ENCODE assay signal across 7 cellular contexts in genomic region chr6:118894425-118895240, GRCh38. TPM values are rescaled to one million over a fixed set of nuclear protein-coding genes. Genes with fewer than 3 reads are reported as not detected.
A peak's percentile ranks its signal among the peaks of the same experiment; 100 is the strongest.
DNase-seq lines count a peak whose midpoint lies in the region; ATAC-seq and TF ChIP-seq lines count a peak whose summit lies in the region.

No MANE protein-coding gene starts in this region.

- peak overlapping the region; percentile 90 for H3K4me3 Mint-ChIP-seq in activated CD4-positive, alpha-beta T cell treated with anti-CD3 and anti-CD28 coated beads, Interleukin-2, amount 10 ng/mL, durations not matched to agents 24 days and 14 days
- peak overlapping the region; percentile 88 for H3K4me3 Mint-ChIP-seq in dendritic cell treated with granulocyte-macrophage colony-stimulating factor and Interleukin-4, amounts not matched to agents 40 ng/mL and 50 ng/mL, for 4 days

- peaks cover 3 to 19% (median 5%) of the 10 kb centered on the region in 4 donors for H3K4me1 ChIP-seq in liver (ENCODE audit: control insufficient read depth in 4 of 4, insufficient read depth in 4 of 4, low read length in 3 of 4)

- TF ChIP-seq POLR2A in GM18505 (IDR thresholded peaks at IDR 0.05; ENCODE audit: borderline replicate concordance, extremely low read depth, insufficient read depth, insufficient read length) = peak; percentile 80

- peak overlapping the region; percentile 75 to 84 for H3K9ac ChIP-seq in liver (ENCODE audit: low read depth in 1 of 2, low read length in 2 of 2)

- no peaks in the 10 kb centered on the region for H3K27me3 Mint-ChIP-seq in activated CD4-positive, alpha-beta T cell treated with anti-CD3 and anti-CD28 coated beads, Interleukin-2, amount 10 ng/mL, durations not matched to agents 24 days and 14 days
- no peaks in the 10 kb centered on the region for H3K27me3 Mint-ChIP-seq in dendritic cell treated with granulocyte-macrophage colony-stimulating factor and Interleukin-4, amounts not matched to agents 40 ng/mL and 50 ng/mL, for 4 days

- H3K9me3 Mint-ChIP-seq in activated CD4-positive, alpha-beta T cell treated with anti-CD3 and anti-CD28 coated beads, Interleukin-2, amount 10 ng/mL, durations not matched to agents 24 days and 14 days = no peaks in the 10 kb centered on the region
- H3K9me3 Mint-ChIP-seq in dendritic cell treated with granulocyte-macrophage colony-stimulating factor and Interleukin-4, amounts not matched to agents 40 ng/mL and 50 ng/mL, for 4 days = no peaks in the 10 kb centered on the region

- intact Hi-C loops in activated CD4-positive, alpha-beta T cell treated with anti-CD3 and anti-CD28 coated beads, Interleukin-2, amount 10 ng/mL, durations not matched to agents 24 days and 14 days (cut with micrococcal nuclease) = loop anchor here (1.0 to 10.0 kb wide), 10 partner anchors 40 to 1220 kb away; partner anchors contain the start of genes CEP85L, MAN1A1 and NUS1
- intact Hi-C loops in dendritic cell treated with granulocyte-macrophage colony-stimulating factor and Interleukin-4, amounts not matched to agents 40 ng/mL and 50 ng/mL, for 4 days (cut with micrococcal nuclease) = loop anchor here (1.0 to 5.0 kb wide), 3 partner anchors 41 to 453 kb away; partner anchors contain the start of genes CEP85L, MAN1A1 and MCM9

- H3K27ac ChIP-seq in liver (ENCODE audit: low read depth in 1 of 2, low read length in 2 of 2) = peak overlapping the region; percentile 90 to 94

- H3K9me3 ChIP-seq in liver (ENCODE audit: control insufficient read depth in 4 of 4, low read length in 3 of 4) = no peaks in the 10 kb centered on the region

- H3K36me3 ChIP-seq in liver (ENCODE audit: control insufficient read depth in 4 of 4, insufficient read depth in 3 of 4, low read depth in 1 of 4, low read length in 3 of 4) = peaks cover 0 to 2% (median 0%) of the 10 kb centered on the region in 4 donors

- ATAC-seq in GM18505 (IDR thresholded peaks at IDR 0.05; ENCODE audit: unreplicated experiment) = peak; percentile 37
- ATAC-seq in HG02678 (IDR thresholded peaks at IDR 0.05; ENCODE audit: unreplicated experiment) = peak; percentile 39

- no peak for TF ChIP-seq RAD21 in liver (IDR thresholded peaks at IDR 0.05)

- H3K4me3 ChIP-seq in liver (ENCODE audit: low read depth in 1 of 3, low read length in 3 of 3) = peak overlapping the region; percentile 85 to 94 (median 93)

- no peaks in the 10 kb centered on the region for H3K27me3 ChIP-seq in liver (ENCODE audit: control insufficient read depth in 4 of 4, insufficient read depth in 4 of 4, low read length in 3 of 4)

- peaks cover 48% of the 10 kb centered on the region for H3K4me1 Mint-ChIP-seq in activated CD4-positive, alpha-beta T cell treated with anti-CD3 and anti-CD28 coated beads, Interleukin-2, amount 10 ng/mL, durations not matched to agents 24 days and 14 days
- peaks cover 44% of the 10 kb centered on the region for H3K4me1 Mint-ChIP-seq in dendritic cell treated with granulocyte-macrophage colony-stimulating factor and Interleukin-4, amounts not matched to agents 40 ng/mL and 50 ng/mL, for 4 days (ENCODE audit: low read depth)

- whole genome bisulfite sequencing in liver = under 1% methylated on average over 99 of the region's 99 CpGs

- peaks cover 24% of the 10 kb centered on the region for H3K36me3 Mint-ChIP-seq in activated CD4-positive, alpha-beta T cell treated with anti-CD3 and anti-CD28 coated beads, Interleukin-2, amount 10 ng/mL, durations not matched to agents 24 days and 14 days (ENCODE audit: low read depth)
- H3K36me3 Mint-ChIP-seq in dendritic cell treated with granulocyte-macrophage colony-stimulating factor and Interleukin-4, amounts not matched to agents 40 ng/mL and 50 ng/mL, for 4 days (ENCODE audit: low read depth) = peaks cover 30% of the 10 kb centered on the region

- DNase-seq in NCI-H1105 treated with DMSO at 0.1 percent for 48 hours (lab: John Stamatoyannopoulos, UW) = peak; percentile 65
- DNase-seq in activated CD4-positive, alpha-beta T cell treated with anti-CD3 and anti-CD28 coated beads, Interleukin-2, amount 10 ng/mL, durations not matched to agents 24 days and 14 days = peak; percentile 91
- DNase-seq in stimulated activated CD4-positive, alpha-beta T cell treated with anti-CD3 and anti-CD28 coated beads, Interleukin-4, amount 100 ng/mL, for 4 hours = peak; percentile 40 to 47

- peak overlapping the region; percentile 95 for H3K27ac Mint-ChIP-seq in activated CD4-positive, alpha-beta T cell treated with anti-CD3 and anti-CD28 coated beads, Interleukin-2, amount 10 ng/mL, durations not matched to agents 24 days and 14 days
- H3K27ac Mint-ChIP-seq in dendritic cell treated with granulocyte-macrophage colony-stimulating factor and Interleukin-4, amounts not matched to agents 40 ng/mL and 50 ng/mL, for 4 days = peak overlapping the region; percentile 96

- TF ChIP-seq CTCF in liver (IDR thresholded peaks at IDR 0.05; ENCODE audit: low read depth, low read length, missing input control) = peak; percentile 10

TF ChIP-seq in liver, 16 proteins besides CTCF, POLR2A, EP300 and RAD21:
- TF ChIP-seq REST (IDR thresholded peaks at IDR 0.05) = no peak
- no peak for TF ChIP-seq ZBTB33 (IDR thresholded peaks at IDR 0.05)

RNA-seq across cellular contexts. Expression of gene ASF1A, which starts 0.7 kb away (rescaled TPM):
- total RNA-seq in activated CD4-positive, alpha-beta T cell treated with anti-CD3 and anti-CD28 coated beads, Interleukin-2, amount 10 ng/mL, durations not matched to agents 24 days and 14 days = 43.2 and 43.3 TPM in 2 replicates
- total RNA-seq in liver = 10 to 100 TPM in 1 of 2 donors, 1 to 10 TPM in 1; 5.6 to 27.0 TPM
- polyA plus RNA-seq in liver = 1 to 10 TPM; 7.0 to 7.4 TPM

RNA-seq across cellular contexts. Expression of gene MCM9, which starts 40.3 kb away (rescaled TPM):
- total RNA-seq in activated CD4-positive, alpha-beta T cell treated with anti-CD3 and anti-CD28 coated beads, Interleukin-2, amount 10 ng/mL, durations not matched to agents 24 days and 14 days = 19.0 and 21.3 TPM in 2 replicates
- total RNA-seq in liver = 10 to 100 TPM; 10.9 to 17.4 TPM
- 1 to 10 TPM; 3.6 to 6.5 TPM for polyA plus RNA-seq in liver

Comparison
In these comparisons a context has a peak if more than half of its experiments do, and no peak if none do; other contexts are left out.
1. Peak in every context shown above with its lines: DNase-seq, ATAC-seq, H3K4me3 ChIP-seq and H3K27ac ChIP-seq.